Comparison of ENCODE assay signal across 8 cellular contexts in the genomic region with DNA sequence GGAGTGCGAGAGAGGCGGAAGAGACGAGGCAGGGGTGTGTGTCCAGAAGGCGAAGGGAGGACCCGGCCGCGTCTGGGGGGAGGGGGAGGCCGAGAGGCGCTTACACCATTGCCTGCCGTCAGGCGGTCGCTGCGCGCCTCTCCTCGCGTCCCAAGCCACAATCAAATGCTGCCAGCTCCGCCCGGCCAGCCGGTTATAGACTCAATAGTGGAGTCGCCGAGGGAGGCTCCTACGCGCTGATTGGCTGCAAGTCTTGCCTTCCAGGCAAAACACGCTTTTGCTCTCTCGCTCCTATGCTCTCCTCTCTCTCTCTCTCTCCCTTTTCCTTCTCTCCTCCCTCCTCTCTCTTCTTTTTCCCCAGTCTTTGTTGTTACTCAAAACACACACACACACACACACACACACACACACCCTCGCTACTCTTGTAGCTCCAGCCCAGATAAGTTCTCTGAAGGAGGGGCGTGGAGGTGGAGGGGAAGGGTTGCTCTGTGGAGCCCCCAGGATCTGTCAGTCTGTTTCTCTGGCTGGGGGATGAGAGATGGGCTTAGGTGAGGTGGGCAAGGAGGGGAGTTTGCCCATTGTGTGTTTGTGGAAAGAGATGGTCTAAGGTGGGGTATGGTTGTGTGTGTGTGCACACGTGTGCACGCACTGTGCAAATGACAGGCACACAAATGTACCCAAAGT. TPM values are rescaled to one million over a fixed set of nuclear protein-coding genes. Genes with fewer than 3 reads are reported as not detected.
DNase-seq lines count a peak whose midpoint lies in the region; ATAC-seq and TF ChIP-seq lines count a peak whose summit lies in the region.

A gene (minus strand): TSS at position 170 of the 684 bp plus-strand sequence. CDS start 226 bp downstream, outside the sequence.

- no peak for TF ChIP-seq EP300 in sigmoid colon (IDR thresholded peaks at IDR 0.05)

- H3K27me3 ChIP-seq in hepatocyte: peaks cover 80% of the 10 kb centered on the region
- H3K27me3 ChIP-seq in sigmoid colon: peaks cover 40 to 98% (median 87%) of the 10 kb centered on the region in 3 donors

- TF ChIP-seq CTCF in hepatocyte (IDR thresholded peaks at IDR 0.05; ENCODE audit: poor library complexity) (no peak), sigmoid colon (IDR thresholded peaks at IDR 0.05) (no peak)

- H2AFZ ChIP-seq in hepatocyte: peak within 1 kb of the TSS; percentile 66

- H4K20me1 ChIP-seq in hepatocyte (ENCODE audit: insufficient read depth, poor library complexity, severe bottlenecking): no peaks in the 10 kb centered on the region

- DNase-seq in 8988T: peak; percentile 64
- peak; percentile 88 for DNase-seq in GM03348 (ENCODE audit: low spot score)
- peak; percentile 92 for DNase-seq in NCI-H510A treated with DMSO at 0.1 percent for 48 hours (lab: John Stamatoyannopoulos, UW)
- peak; percentile 39 for DNase-seq in amniotic stem cell (lab: John Stamatoyannopoulos, UW)
- DNase-seq in hepatocyte (ENCODE audit: low spot score): peak; percentile 89
- peak; percentile 86 for DNase-seq in sigmoid colon
- no peak for DNase-seq in occipital lobe (lab: John Stamatoyannopoulos, UW)

- H3K27ac ChIP-seq in hepatocyte (no peak within 1 kb of the TSS), sigmoid colon (no peak within 1 kb of the TSS)

- no peak for TF ChIP-seq POLR2A in sigmoid colon (IDR thresholded peaks at IDR 0.05)

- ATAC-seq in GM21786 (IDR thresholded peaks at IDR 0.05; ENCODE audit: unreplicated experiment): no peak

- H3K9me3 ChIP-seq in hepatocyte (ENCODE audit: low read depth) (no peaks in the 10 kb centered on the region), sigmoid colon (no peaks in the 10 kb centered on the region)

- H3K4me3 ChIP-seq in hepatocyte (peak within 1 kb of the TSS; percentile 32), sigmoid colon (peak within 1 kb of the TSS in 3 of 4 donors; percentile 37 to 49 (median 46))

- peak within 1 kb of the TSS; percentile 94 for H3K4me2 ChIP-seq in hepatocyte

- H3K4me1 ChIP-seq in hepatocyte (ENCODE audit: insufficient read depth) (peaks cover 22% of the 10 kb centered on the region), sigmoid colon (peaks cover 0 to 38% (median 37%) of the 10 kb centered on the region in 4 donors)

- no peaks in the 10 kb centered on the region for H3K79me2 ChIP-seq in hepatocyte

- H3K36me3 ChIP-seq in hepatocyte (replicated peaks; ENCODE audit: insufficient read depth, low read depth) (no peaks in the 10 kb centered on the region), sigmoid colon (no peaks in the 10 kb centered on the region)

- WGBS in hepatocyte (ENCODE audit: low lambda C conversion rate, missing lambda C conversion rate): 6% methylated on average over 22 of the region's 29 CpGs
- 2 to 6% methylated on average over 29 of the region's 29 CpGs for WGBS in sigmoid colon, 2 donors

- H3K9me2 ChIP-seq in hepatocyte (replicated peaks; ENCODE audit: insufficient read depth): no peaks in the 10 kb centered on the region

- intact Hi-C loops in sigmoid colon (cut with DNase I): loop anchor here (5.0 kb wide), 1 partner anchor 288 kb away; a partner anchor contains a TSS

RNA-seq across cellular contexts. Expression of the gene that starts here (rescaled TPM):
- 0.37 and 0.88 TPM in 2 replicates for total RNA-seq in hepatocyte
- 0.55 and 1.1 TPM in 2 replicates for polyA plus RNA-seq in hepatocyte
- total RNA-seq in sigmoid colon: under 1 TPM in 1 of 4 donors, not detected in 3; 0.27 TPM
- under 1 TPM in 1 of 3 donors, not detected in 2; 0.07 TPM for polyA plus RNA-seq in sigmoid colon
- total RNA-seq in occipital lobe: not detected

Comparison
In these comparisons a context has a peak if more than half of its experiments do, and no peak if none do; other contexts are left out.
1. Peak in DNase-seq and H3K4me3 ChIP-seq in sigmoid colon; RNA of the gene not detected or under 1 TPM.